11 cellular contexts compared by ENCODE assay signal in genomic region chr12:34368079-34368478, GRCh38.
"Had no signal": no experiment of that assay in that cellular context is flagged by ENCODE, and none has a peak within 500 bp of the region (broad histone marks: within the 10 kb centered on the region; RNA-seq: fewer than 3 reads in every experiment).

No MANE protein-coding gene starts in this region.

- H3K9me3 ChIP-seq: HAP-1 had no signal

- H2AFZ ChIP-seq: GM23248, GM23338 had no signal

- H3K4me3 ChIP-seq: GM23248, GM23338, HAP-1 had no signal

- DNase-seq: GM23248, GOT3, H7, H9, HCEC 1CT, HFFc6 had no signal

- FAIRE-seq: H1, H54 had no signal

- ATAC-seq: GM23338, HCT116 had no signal

- H3K4me2 ChIP-seq: GM23338 had no signal

- H3K4me1 Mint-ChIP-seq: GM23338, H9 had no signal

- H3K27ac Mint-ChIP-seq: GM23338, H9, HFFc6 had no signal

- H3K9ac ChIP-seq: GM23248 had no signal

- H3K4me3 Mint-ChIP-seq: GM23338, H9, HFFc6 had no signal

- H3K4me1 ChIP-seq: HAP-1 had no signal

- H3K27ac ChIP-seq: GM23248 had no signal

- H3K36me3 ChIP-seq: HAP-1 had no signal
